In the genomic region with DNA sequence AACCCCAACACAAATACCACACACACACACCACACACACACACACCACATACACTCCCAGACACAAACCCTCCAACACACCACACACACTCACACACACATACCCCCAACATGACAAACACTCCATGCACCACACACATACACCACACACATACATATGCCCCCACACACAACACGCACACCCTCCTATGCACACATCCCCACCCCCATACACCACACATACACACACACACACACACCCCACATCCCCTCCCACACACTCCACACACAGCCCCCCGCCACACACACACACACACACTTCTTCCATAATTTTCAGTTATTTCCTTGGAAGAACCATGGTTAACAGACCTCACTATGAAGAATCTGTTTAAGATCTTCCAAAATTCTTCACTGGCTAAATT, we compare ENCODE assay signal across 20 cellular contexts.
DNase-seq lines count a peak whose midpoint lies in the region; ATAC-seq, FAIRE-seq and TF ChIP-seq lines count a peak whose summit lies in the region.
"Had no signal": no experiment of that assay in that cellular context is flagged by ENCODE, and none has a peak within 500 bp of the region (broad histone marks: within the 10 kb centered on the region; RNA-seq: fewer than 3 reads in every experiment).

No MANE protein-coding gene starts in this region.

- no peaks in the 10 kb centered on the region for H3K9me1 ChIP-seq in IMR-90 (ENCODE audit: insufficient read depth, low read length)

- no peak overlapping the region for H3K9ac ChIP-seq in IMR-90 (ENCODE audit: low read depth, low read length)
- H3K9ac ChIP-seq in H1 (replicated peaks in 1 of 4; ENCODE audit: extremely low read depth in 1 of 4, low read depth in 3 of 4, low read length in 3 of 4) = no peak overlapping the region; a peak in 1 of 7 replicates
- no peak overlapping the region for H3K9ac ChIP-seq in endodermal cell (ENCODE audit: extremely low read depth, low read length, poor library complexity, severe bottlenecking)
- H3K9ac ChIP-seq: GM23248 had no signal

- H3K27ac ChIP-seq in IMR-90 (ENCODE audit: insufficient read depth, low read length) (no peak overlapping the region), H1 (ENCODE audit: low read depth, low read length) (no peak overlapping the region), endodermal cell (ENCODE audit: low read depth, low read length) (no peak overlapping the region)
- H3K27ac ChIP-seq: GM23248 had no signal

- WGBS in IMR-90 (ENCODE audit: extremely low coverage in 2 of 2, insufficient read length in 1 of 2), 2 experiments = 50% methylated on average over 1 of the region's 2 CpGs; no CpG with 5 or more reads in 1 of the 2 experiments
- WGBS in H1 (ENCODE audit: extremely low coverage in 1 of 2, insufficient coverage in 1 of 2, insufficient read length in 1 of 2, insufficient replicate concordance in 2 of 2, low coverage in 1 of 2, low lambda C conversion rate in 2 of 2, missing lambda C conversion rate in 1 of 2), 2 experiments = 90% methylated on average over 2 of the region's 2 CpGs; no CpG with 5 or more reads in 1 of the 2 experiments
- WGBS in endodermal cell (ENCODE audit: insufficient coverage in 1 of 2, insufficient read length in 1 of 2), 2 experiments = 95% methylated on average over 2 of the region's 2 CpGs; no CpG with 5 or more reads in 1 of the 2 experiments

- no peak overlapping the region for H2BK20ac ChIP-seq in IMR-90 (ENCODE audit: low read depth, low read length)
- no peak overlapping the region for H2BK20ac ChIP-seq in H1 (ENCODE audit: low read length)

- no peak overlapping the region for H2AK5ac ChIP-seq in IMR-90 (ENCODE audit: low read depth, low read length)
- no peak overlapping the region for H2AK5ac ChIP-seq in H1 (ENCODE audit: low read depth, low read length)

- dilution Hi-C loops in IMR-90 (cut with HindIII; ENCODE audit: low sequenced_read_pairs, unreplicated experiment) = no loop called here

- in situ Hi-C loops in IMR-90 (cut with MboI; ENCODE audit: low sequenced_read_pairs) = no loop called here

- peaks cover 4% of the 10 kb centered on the region; the same call in 1 of the 2 replicates for H3K23me2 ChIP-seq in H1 (ENCODE audit: low read depth, low read length)

- no peak overlapping the region for H3K56ac ChIP-seq in IMR-90 (ENCODE audit: extremely low read depth, insufficient read depth, low read length)
- peak overlapping the region; percentile 83 for H3K56ac ChIP-seq in H1 (replicated peaks; ENCODE audit: insufficient read length, low read depth, low read length)

- H3K4me2 ChIP-seq in IMR-90 (ENCODE audit: low read depth, low read length) (no peak overlapping the region), H1 (ENCODE audit: insufficient read depth in 1 of 2, low read depth in 2 of 2, low read length in 2 of 2) (no peak overlapping the region)

- H3K79me1 ChIP-seq in IMR-90 (ENCODE audit: low read depth in 1 of 2, low read length in 2 of 2) (no peaks in the 10 kb centered on the region), H1 (ENCODE audit: low read depth, low read length) (no peaks in the 10 kb centered on the region)

- H2BK15ac ChIP-seq in IMR-90 (ENCODE audit: low read depth, low read length) = no peak overlapping the region
- H2BK15ac ChIP-seq in H1 (ENCODE audit: low read length) = no peak overlapping the region

- no peak overlapping the region for H3K4me3 Mint-ChIP-seq in nephron progenitor cell
- H3K4me3 Mint-ChIP-seq in stimulated activated memory B cell treated with anti-CD40 and anti-IgM and Interleukin-4, amounts not matched to agents 10 μg/mL and 1 μg/mL and 100 μg/mL, for 72 hours = no peak overlapping the region
- no peak overlapping the region for H3K4me3 Mint-ChIP-seq in endodermal cell
- no peak overlapping the region for H3K4me3 Mint-ChIP-seq in activated CD4-positive, alpha-beta memory T cell treated with anti-CD3 and anti-CD28 coated beads, Interleukin-2, amount 10 ng/mL, durations not matched to agents 7 days and 5 days
- H3K4me3 Mint-ChIP-seq: CD4-positive, alpha-beta memory T cell; H9 had no signal

- no peak for TF ChIP-seq EP300 in H1 (IDR thresholded peaks at IDR 0.05; ENCODE audit: borderline replicate concordance in 1 of 2, low read depth in 2 of 2, low read length in 2 of 2)

- H3K4me1 ChIP-seq in IMR-90 (ENCODE audit: control insufficient read depth, insufficient read depth, low read length) = no peaks in the 10 kb centered on the region
- H3K4me1 ChIP-seq in H1 (replicated peaks in 1 of 4; ENCODE audit: control insufficient read depth in 3 of 4, insufficient read depth in 4 of 4, low read length in 3 of 4) = no peaks in the 10 kb centered on the region
- no peaks in the 10 kb centered on the region for H3K4me1 ChIP-seq in endodermal cell (ENCODE audit: control insufficient read depth, insufficient read depth, low read length)

- H3K79me2 ChIP-seq in H1 (ENCODE audit: control insufficient read depth in 1 of 2, insufficient read depth in 2 of 2, low read length in 2 of 2) = no peaks in the 10 kb centered on the region

- no peak overlapping the region for H3K14ac ChIP-seq in IMR-90 (replicated peaks; ENCODE audit: low read depth, low read length)
- no peak overlapping the region for H3K14ac ChIP-seq in H1 (ENCODE audit: insufficient read length)

- H3K23ac ChIP-seq in IMR-90 (ENCODE audit: low read depth, low read length) = no peak overlapping the region
- H3K23ac ChIP-seq in H1 (ENCODE audit: insufficient read length) = no peak overlapping the region

- no peak for ATAC-seq in IMR-90 (ENCODE audit: low read depth)
- ATAC-seq in stimulated activated memory B cell treated with anti-CD40 and anti-IgM and Interleukin-4, amounts not matched to agents 10 μg/mL and 1 μg/mL and 100 μg/mL, for 72 hours = peak; percentile 50
- no peak for ATAC-seq in GM19328 (IDR thresholded peaks at IDR 0.05; ENCODE audit: unreplicated experiment)
- ATAC-seq in GM18511 (IDR thresholded peaks at IDR 0.05; ENCODE audit: unreplicated experiment) = no peak
- ATAC-seq: HCT116 had no signal

- H4K20me1 ChIP-seq in IMR-90 (ENCODE audit: insufficient read depth, low read length) = no peaks in the 10 kb centered on the region
- H4K20me1 ChIP-seq in H1 (replicated peaks in 1 of 2; ENCODE audit: control insufficient read depth in 1 of 2, insufficient read depth in 2 of 2, low read length in 2 of 2) = no peaks in the 10 kb centered on the region

- H2BK12ac ChIP-seq in H1 (ENCODE audit: low read depth, low read length) = no peak overlapping the region

- H3K27ac Mint-ChIP-seq in nephron progenitor cell = peak overlapping the region; percentile 1
- H3K27ac Mint-ChIP-seq in stimulated activated memory B cell treated with anti-CD40 and anti-IgM and Interleukin-4, amounts not matched to agents 10 μg/mL and 1 μg/mL and 100 μg/mL, for 72 hours = no peak overlapping the region
- H3K27ac Mint-ChIP-seq in endodermal cell = no peak overlapping the region
- H3K27ac Mint-ChIP-seq in activated CD4-positive, alpha-beta memory T cell treated with anti-CD3 and anti-CD28 coated beads, Interleukin-2, amount 10 ng/mL, durations not matched to agents 7 days and 5 days = no peak overlapping the region
- H3K27ac Mint-ChIP-seq: CD4-positive, alpha-beta memory T cell; H9 had no signal

- no peak for DNase-seq in IMR-90
- no peak for DNase-seq in H1 (ENCODE audit: low read depth in 1 of 2, low spot score in 2 of 2)
- DNase-seq in nephron progenitor cell = no peak
- DNase-seq in endodermal cell = no peak
- DNase-seq in activated CD4-positive, alpha-beta memory T cell treated with anti-CD3 and anti-CD28 coated beads, Interleukin-2, amount 10 ng/mL, durations not matched to agents 7 days and 5 days = no peak
- DNase-seq: C1 segment of cervical spinal cord; Calu3; CD4-positive, alpha-beta memory T cell; COR-L47; DMS53; DMS79 treated with DMSO at 0.1 percent for 48 hours; GF-D8; GM23248; H9 had no signal

- H2AFZ ChIP-seq in IMR-90 (replicated peaks; ENCODE audit: low read length, poor library complexity) = no peak overlapping the region
- no peak overlapping the region for H2AFZ ChIP-seq in H1 (ENCODE audit: low read length)
- H2AFZ ChIP-seq: GM23248 had no signal

- TF ChIP-seq CTCF in IMR-90 (conservative IDR thresholded peaks at IDR 0.05; ENCODE audit: low read depth, low read length) (no peak), H1 (IDR thresholded peaks at IDR 0.05; ENCODE audit: control extremely low read depth in 1 of 3, insufficient read depth in 1 of 3, low read depth in 1 of 3, low read length in 3 of 3) (no peak), nephron progenitor cell (IDR thresholded peaks at IDR 0.05) (no peak), endodermal cell (conservative IDR thresholded peaks at IDR 0.05) (no peak)

- H2AK9ac ChIP-seq in IMR-90 (replicated peaks; ENCODE audit: low read depth, low read length, poor library complexity) = no peak overlapping the region

- H3K36me3 Mint-ChIP-seq in nephron progenitor cell (ENCODE audit: low read depth) (peaks cover 5% of the 10 kb centered on the region), endodermal cell (ENCODE audit: low read depth) (peaks cover 5% of the 10 kb centered on the region)
- no peaks in the 10 kb centered on the region for H3K36me3 Mint-ChIP-seq in stimulated activated memory B cell treated with anti-CD40 and anti-IgM and Interleukin-4, amounts not matched to agents 10 μg/mL and 1 μg/mL and 100 μg/mL, for 72 hours
- no peaks in the 10 kb centered on the region for H3K36me3 Mint-ChIP-seq in activated CD4-positive, alpha-beta memory T cell treated with anti-CD3 and anti-CD28 coated beads, Interleukin-2, amount 10 ng/mL, durations not matched to agents 7 days and 5 days (ENCODE audit: low read depth)
- H3K36me3 Mint-ChIP-seq: CD4-positive, alpha-beta memory T cell had no signal

- H2BK5ac ChIP-seq in IMR-90 (ENCODE audit: low read depth, low read length, poor library complexity, severe bottlenecking) (peak overlapping the region; percentile 85), H1 (ENCODE audit: low read depth, low read length) (no peak overlapping the region)

- TF ChIP-seq RAD21 in IMR-90 (IDR thresholded peaks at IDR 0.05; ENCODE audit: low read length) = no peak
- TF ChIP-seq RAD21 in H1 (IDR thresholded peaks at IDR 0.05 in 1 of 2, conservative IDR thresholded peaks at IDR 0.05 in 1 of 2; ENCODE audit: low read depth in 2 of 2, low read length in 2 of 2) = no peak

- H3K27me3 Mint-ChIP-seq in nephron progenitor cell (ENCODE audit: low read depth, poor library complexity) = no peaks in the 10 kb centered on the region
- H3K27me3 Mint-ChIP-seq in stimulated activated memory B cell treated with anti-CD40 and anti-IgM and Interleukin-4, amounts not matched to agents 10 μg/mL and 1 μg/mL and 100 μg/mL, for 72 hours = no peaks in the 10 kb centered on the region
- no peaks in the 10 kb centered on the region for H3K27me3 Mint-ChIP-seq in endodermal cell (ENCODE audit: insufficient read depth)
- no peaks in the 10 kb centered on the region for H3K27me3 Mint-ChIP-seq in activated CD4-positive, alpha-beta memory T cell treated with anti-CD3 and anti-CD28 coated beads, Interleukin-2, amount 10 ng/mL, durations not matched to agents 7 days and 5 days
- H3K27me3 Mint-ChIP-seq: CD4-positive, alpha-beta memory T cell had no signal

- H4K91ac ChIP-seq in IMR-90 (ENCODE audit: insufficient read depth, low read depth, low read length) (no peak overlapping the region), H1 (replicated peaks; ENCODE audit: insufficient read length, low read length) (no peak overlapping the region)

- H3K4ac ChIP-seq in IMR-90 (ENCODE audit: low read depth, low read length) = no peak overlapping the region
- H3K4ac ChIP-seq in H1 (replicated peaks; ENCODE audit: insufficient read length, low read depth, low read length) = no peak overlapping the region

- intact Hi-C loops in IMR-90 (cut with micrococcal nuclease) = no loop called here

- H4K8ac ChIP-seq in IMR-90 (ENCODE audit: low read depth in 2 of 2, low read length in 2 of 2) (no peak overlapping the region), H1 (ENCODE audit: extremely low read depth, insufficient read depth, low read length) (no peak overlapping the region; the same call in 1 of the 2 replicates)

- no peaks in the 10 kb centered on the region for H3K36me3 ChIP-seq in IMR-90 (ENCODE audit: control insufficient read depth, insufficient read depth, low read length)
- H3K36me3 ChIP-seq in H1 (ENCODE audit: control insufficient read depth in 2 of 4, insufficient read depth in 4 of 4, low read length in 3 of 4) = no peaks in the 10 kb centered on the region
- no peaks in the 10 kb centered on the region for H3K36me3 ChIP-seq in endodermal cell (ENCODE audit: control insufficient read depth, insufficient read depth, low read length)

- no peak overlapping the region for H2BK120ac ChIP-seq in IMR-90 (ENCODE audit: low read depth, low read length)
- H2BK120ac ChIP-seq in H1 (replicated peaks; ENCODE audit: low read depth, low read length) = no peak overlapping the region

- no peak overlapping the region for H3K4me3 ChIP-seq in IMR-90 (ENCODE audit: insufficient read depth, low read depth, low read length)
- no peak overlapping the region for H3K4me3 ChIP-seq in H1 (ENCODE audit: extremely low read depth in 1 of 4, insufficient read depth in 2 of 4, low read depth in 3 of 4, low read length in 4 of 4)
- H3K4me3 ChIP-seq in endodermal cell (ENCODE audit: low read length) = no peak overlapping the region
- H3K4me3 ChIP-seq: GM23248 had no signal

- BruUV-seq in IMR-90 (replicated peaks; lab: Mats Ljungman, UMichigan) = no TSS peak

- H3K9me3 ChIP-seq in IMR-90 (ENCODE audit: control insufficient read depth, insufficient read depth, low read length) = no peaks in the 10 kb centered on the region; the same call in 1 of the 2 replicates
- peaks cover 13 to 16% of the 10 kb centered on the region in 2 experiments for H3K9me3 ChIP-seq in H1 (ENCODE audit: insufficient read depth in 2 of 2, low read depth in 1 of 2, low read length in 1 of 2)
- peaks cover 15% of the 10 kb centered on the region for H3K9me3 ChIP-seq in endodermal cell (ENCODE audit: control insufficient read depth, low read length)

- H3K27me3 ChIP-seq in IMR-90 (ENCODE audit: control insufficient read depth, insufficient read depth, low read length) (no peaks in the 10 kb centered on the region), H1 (replicated peaks in 1 of 4; ENCODE audit: control insufficient read depth in 3 of 4, extremely low read depth in 1 of 4, insufficient read depth in 3 of 4, low read length in 3 of 4) (no peaks in the 10 kb centered on the region), endodermal cell (ENCODE audit: control insufficient read depth, insufficient read depth, low read length, poor library complexity, severe bottlenecking) (no peaks in the 10 kb centered on the region)

- CTCF ChIA-PET in IMR-90 (lab: Yijun Ruan, JAX) (no interaction called here), H1 (lab: Charles Lee; ENCODE audit: partially characterized antibody) (interaction anchor here (1.0 to 1.3 kb wide), 2 partner anchors 9 to 188 kb away, joined by 3 read pairs; no protein-coding TSS in a partner anchor)
- CTCF ChIA-PET in activated CD4-positive, alpha-beta memory T cell treated with anti-CD3 and anti-CD28 coated beads, Interleukin-2, amount 10 ng/mL, durations not matched to agents 7 days and 5 days (lab: Charles Lee) = no interaction called here

- POLR2A ChIA-PET in IMR-90 (lab: Charles Lee; ENCODE audit: unreplicated experiment) (no interaction called here), H1 (lab: Charles Lee; ENCODE audit: partially characterized antibody) (no interaction called here)
- POLR2A ChIA-PET in activated CD4-positive, alpha-beta memory T cell treated with anti-CD3 and anti-CD28 coated beads, Interleukin-2, amount 10 ng/mL, durations not matched to agents 7 days and 5 days (lab: Charles Lee) = no interaction called here

- H3K4me1 Mint-ChIP-seq in nephron progenitor cell = no peaks in the 10 kb centered on the region
- no peaks in the 10 kb centered on the region for H3K4me1 Mint-ChIP-seq in stimulated activated memory B cell treated with anti-CD40 and anti-IgM and Interleukin-4, amounts not matched to agents 10 μg/mL and 1 μg/mL and 100 μg/mL, for 72 hours
- no peaks in the 10 kb centered on the region for H3K4me1 Mint-ChIP-seq in endodermal cell
- no peaks in the 10 kb centered on the region for H3K4me1 Mint-ChIP-seq in activated CD4-positive, alpha-beta memory T cell treated with anti-CD3 and anti-CD28 coated beads, Interleukin-2, amount 10 ng/mL, durations not matched to agents 7 days and 5 days
- H3K4me1 Mint-ChIP-seq: CD4-positive, alpha-beta memory T cell; H9 had no signal

- H3K9me3 Mint-ChIP-seq in nephron progenitor cell (peaks cover 27% of the 10 kb centered on the region), endodermal cell (peaks cover 35% of the 10 kb centered on the region)
- peaks cover 11% of the 10 kb centered on the region for H3K9me3 Mint-ChIP-seq in stimulated activated memory B cell treated with anti-CD40 and anti-IgM and Interleukin-4, amounts not matched to agents 10 μg/mL and 1 μg/mL and 100 μg/mL, for 72 hours
- peaks cover 20% of the 10 kb centered on the region for H3K9me3 Mint-ChIP-seq in activated CD4-positive, alpha-beta memory T cell treated with anti-CD3 and anti-CD28 coated beads, Interleukin-2, amount 10 ng/mL, durations not matched to agents 7 days and 5 days

- H3K18ac ChIP-seq in IMR-90 (ENCODE audit: low read depth, low read length) (no peak overlapping the region), H1 (ENCODE audit: extremely low read depth, low read length) (no peak overlapping the region)

- FAIRE-seq in H1 (lab: Jason Lieb, UNC) = no peak
- FAIRE-seq: GM12891, GM18507 had no signal

- no peak for TF ChIP-seq POLR2A in IMR-90 (IDR thresholded peaks at IDR 0.05; ENCODE audit: low read depth, low read length)
- TF ChIP-seq POLR2A in H1 (IDR thresholded peaks at IDR 0.05; ENCODE audit: control extremely low read depth in 1 of 2, low read depth in 2 of 2, low read length in 2 of 2) = no peak

- no peak overlapping the region for H4K5ac ChIP-seq in IMR-90 (ENCODE audit: low read depth, low read length)
- H4K5ac ChIP-seq in H1 (ENCODE audit: insufficient read length, low read depth, low read length) = no peak overlapping the region
